In the genomic region with DNA sequence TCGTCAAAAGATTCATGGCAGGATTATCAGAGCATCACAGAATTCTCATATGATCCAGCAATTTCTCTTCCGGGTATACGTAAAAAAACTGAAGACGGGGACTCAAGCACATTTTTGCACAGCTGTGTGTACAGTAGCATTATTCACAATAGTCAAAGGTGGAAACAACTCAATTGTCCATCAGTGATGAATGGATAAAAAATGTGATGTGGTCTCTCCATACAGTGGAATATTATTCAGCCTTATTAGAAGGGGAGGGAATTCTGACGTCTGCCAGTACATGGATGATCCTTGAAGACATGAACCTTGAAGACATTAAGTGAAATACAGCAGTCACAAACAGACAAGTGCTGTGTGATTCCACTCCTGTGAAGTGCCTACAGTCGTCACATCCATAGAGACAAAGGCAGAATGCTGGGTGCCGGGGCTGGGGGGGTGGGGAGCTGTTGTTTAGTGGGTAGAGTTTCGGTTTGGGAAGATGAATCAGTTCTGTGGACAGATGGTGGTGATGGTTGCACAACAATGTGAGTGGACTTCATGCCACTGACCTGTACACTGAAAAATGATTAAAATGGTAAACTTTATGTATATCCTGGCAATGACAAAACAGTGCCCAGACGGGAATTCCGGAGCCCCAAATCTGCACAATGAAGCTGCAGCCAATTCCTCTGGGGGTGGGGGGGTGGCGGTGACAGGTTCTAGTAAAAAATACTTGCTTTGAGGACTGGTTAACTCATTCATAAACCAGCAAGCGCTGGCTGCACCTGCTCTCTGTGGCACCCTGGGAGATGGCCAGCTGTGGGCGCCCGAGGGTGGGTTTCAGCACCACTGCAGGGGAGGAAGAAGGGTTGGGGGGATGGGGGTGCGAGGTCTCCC, we compare ENCODE assay signal across 11 cellular contexts.
DNase-seq lines count a peak whose midpoint lies in the region; TF ChIP-seq lines count a peak whose summit lies in the region.
"Had no signal": no experiment of that assay in that cellular context is flagged by ENCODE, and none has a peak within 500 bp of the region (broad histone marks: within the 10 kb centered on the region; RNA-seq: fewer than 3 reads in every experiment).

No MANE protein-coding gene starts in this region.

- H2BK120ac ChIP-seq in trophoblast cell (ENCODE audit: insufficient read depth, low read length, poor library complexity) = no peak overlapping the region

- in situ Hi-C loops in mammary epithelial cell (cut with MboI; ENCODE audit: low sequenced_read_pairs in 2 of 2) = no loop called here

- no peak overlapping the region for H4K8ac ChIP-seq in trophoblast cell (ENCODE audit: low read depth, low read length)

- intact Hi-C loops in mammary epithelial cell (cut with micrococcal nuclease) = no loop called here

- no peak overlapping the region for H3K14ac ChIP-seq in trophoblast cell (ENCODE audit: low read length)

- H2AK5ac ChIP-seq in trophoblast cell (ENCODE audit: low read length) = no peak overlapping the region

- no peak overlapping the region for H3K18ac ChIP-seq in trophoblast cell (ENCODE audit: low read length)

- CTCF ChIA-PET in mammary epithelial cell (lab: Charles Lee; ENCODE audit: low non-redundant PET) = no interaction called here

- H3K27me3 ChIP-seq in mammary epithelial cell (ENCODE audit: insufficient read depth, low read length) (no peaks in the 10 kb centered on the region), trophoblast cell (ENCODE audit: insufficient read depth, low read length) (no peaks in the 10 kb centered on the region)

- BruUV-seq in mammary epithelial cell (replicated peaks; lab: Mats Ljungman, UMichigan) = no TSS peak

- H3K9me3 ChIP-seq in mammary epithelial cell (replicated peaks; ENCODE audit: insufficient read depth, low read length) = no peaks in the 10 kb centered on the region
- H3K9me3 ChIP-seq in trophoblast cell (ENCODE audit: insufficient read depth, low read depth, low read length) = peaks cover 3% of the 10 kb centered on the region
- H3K9me3 ChIP-seq: A549 had no signal

- H3K9ac ChIP-seq in mammary epithelial cell (ENCODE audit: insufficient read depth, low read length) = no peak overlapping the region
- no peak overlapping the region for H3K9ac ChIP-seq in trophoblast cell (ENCODE audit: low read length)

- H3K4me2 ChIP-seq in mammary epithelial cell (ENCODE audit: insufficient read depth, low read depth, low read length) = no peak overlapping the region
- H3K4me2 ChIP-seq in trophoblast cell (ENCODE audit: low read length) = no peak overlapping the region
- H3K4me2 ChIP-seq: A549 had no signal

- H3K4me3 ChIP-seq in mammary epithelial cell (replicated peaks in 1 of 3; ENCODE audit: insufficient read depth in 1 of 3, low read depth in 2 of 3, low read length in 3 of 3) = no peak overlapping the region
- no peak overlapping the region for H3K4me3 ChIP-seq in trophoblast cell (ENCODE audit: low read depth, low read length)
- H3K4me3 ChIP-seq: A549 had no signal

- peak; percentile 20 to 93 (median 66) for DNase-seq in NCI-H1417 (lab: John Stamatoyannopoulos, UW)
- no peak for DNase-seq in NCI-H1417 treated with DMSO at 0.1 percent for 48 hours (lab: John Stamatoyannopoulos, UW)
- peak; percentile 48 for DNase-seq in NCI-H2107 treated with DMSO at 0.1 percent for 48 hours (lab: John Stamatoyannopoulos, UW; ENCODE audit: unreplicated experiment)
- DNase-seq in mammary epithelial cell = peak; percentile 40
- peak; percentile 87 to 88 for DNase-seq in trophoblast cell
- no peak for DNase-seq in NAMALWA (ENCODE audit: low spot score)
- DNase-seq in stimulated activated CD4-positive, alpha-beta T cell treated with anti-CD3 and anti-CD28 coated beads, Interleukin-4, amount 100 ng/mL, for 24 hours = no peak
- DNase-seq in GM10266 (ENCODE audit: extremely low spot score) = no peak
- DNase-seq: activated CD4-positive, alpha-beta memory T cell treated with anti-CD3 and anti-CD28 coated beads for 36 hours; stimulated activated CD4-positive, alpha-beta T cell treated with anti-CD3 and anti-CD28 coated beads, Interleukin-4, amount 100 ng/mL, for 1 hour had no signal

- H2AFZ ChIP-seq in mammary epithelial cell (ENCODE audit: low read depth, low read length) (no peak overlapping the region), trophoblast cell (ENCODE audit: insufficient read depth, low read length, poor library complexity) (no peak overlapping the region)

- H3K79me2 ChIP-seq in mammary epithelial cell (ENCODE audit: insufficient read depth, low read length) = no peaks in the 10 kb centered on the region
- no peaks in the 10 kb centered on the region for H3K79me2 ChIP-seq in trophoblast cell (ENCODE audit: control insufficient read depth, insufficient read depth, low read length, poor library complexity)

- H3K36me3 ChIP-seq in mammary epithelial cell (ENCODE audit: insufficient read depth, low read length) (no peaks in the 10 kb centered on the region), trophoblast cell (ENCODE audit: control insufficient read depth in 1 of 2, insufficient read depth in 2 of 2, low read length in 2 of 2) (no peaks in the 10 kb centered on the region)

- H3K23ac ChIP-seq in trophoblast cell (ENCODE audit: low read length) = no peak overlapping the region

- no peak for TF ChIP-seq CTCF in mammary epithelial cell (conservative IDR thresholded peaks at IDR 0.05 in 1 of 2, IDR thresholded peaks at IDR 0.05 in 1 of 2; ENCODE audit: extremely low read depth in 1 of 2, insufficient read depth in 1 of 2, low read depth in 1 of 2, low read length in 2 of 2)
- TF ChIP-seq CTCF in GM10266 (IDR thresholded peaks at IDR 0.05; ENCODE audit: control insufficient read depth, insufficient read depth, low read depth, missing control alignments) = no peak

- no peak overlapping the region for H2BK5ac ChIP-seq in trophoblast cell (ENCODE audit: low read depth, low read length, poor library complexity)

- no peak overlapping the region for H2BK12ac ChIP-seq in trophoblast cell (ENCODE audit: low read length)

- H3K4ac ChIP-seq in trophoblast cell (ENCODE audit: low read depth, low read length) = no peak overlapping the region

- no peaks in the 10 kb centered on the region for H4K20me1 ChIP-seq in mammary epithelial cell (ENCODE audit: insufficient read depth, low read length)

- no peaks in the 10 kb centered on the region for H3K4me1 ChIP-seq in mammary epithelial cell (ENCODE audit: insufficient read depth, low read length)
- H3K4me1 ChIP-seq in trophoblast cell (ENCODE audit: control insufficient read depth in 1 of 2, insufficient read depth in 2 of 2, low read length in 2 of 2) = no peaks in the 10 kb centered on the region
- H3K4me1 ChIP-seq: A549 had no signal

- no peak overlapping the region for H3K27ac ChIP-seq in mammary epithelial cell (ENCODE audit: insufficient read depth, low read depth, low read length)
- no peak overlapping the region for H3K27ac ChIP-seq in trophoblast cell (ENCODE audit: low read depth, low read length)
- H3K27ac ChIP-seq: A549 had no signal

- no peak overlapping the region for H4K91ac ChIP-seq in trophoblast cell (ENCODE audit: low read depth, low read length)

- dilution Hi-C loops in mammary epithelial cell (cut with HindIII; ENCODE audit: low sequenced_read_pairs) = no loop called here

- WGBS in mammary epithelial cell (ENCODE audit: low coverage, missing lambda C conversion rate) = 80% methylated on average over 8 of the region's 15 CpGs
- no CpG with 5 or more reads among the region's 15 CpGs for WGBS in trophoblast cell (ENCODE audit: extremely low coverage, insufficient coverage, insufficient read length)

- H3K79me1 ChIP-seq in trophoblast cell (ENCODE audit: low read length) = no peaks in the 10 kb centered on the region

- H4K12ac ChIP-seq in trophoblast cell (ENCODE audit: low read depth, low read length) = no peak overlapping the region

Comparison
In these comparisons a context has a peak if more than half of its experiments do, and no peak if none do; other contexts are left out.
1. DNase-seq: peak in NCI-H1417 (3 of 3), NCI-H2107 treated with DMSO at 0.1 percent for 48 hours (single experiment), mammary epithelial cell (single experiment) and trophoblast cell (2 of 2); none in NCI-H1417 treated with DMSO at 0.1 percent for 48 hours (single experiment), NAMALWA (single experiment), stimulated activated CD4-positive, alpha-beta T cell treated with anti-CD3 and anti-CD28 coated beads, Interleukin-4, amount 100 ng/mL, for 24 hours (single experiment) and GM10266 (single experiment).